Comparison of ENCODE assay signal across 5 cellular contexts in genomic region chr17:19860647-19861177, GRCh38. TPM values are rescaled to one million over a fixed set of nuclear protein-coding genes. Genes with fewer than 3 reads are reported as not detected.
A peak's percentile ranks its signal among the peaks of the same experiment; 100 is the strongest.
DNase-seq lines count a peak whose midpoint lies in the region; ATAC-seq, FAIRE-seq and TF ChIP-seq lines count a peak whose summit lies in the region.
"Not testable (repeated sequence)": the region's sequence is repeated elsewhere in the genome, so short reads cannot be mapped to it uniquely, and the experiment has no call there.

No MANE protein-coding gene starts in this region.

- H3K36me3 ChIP-seq in H1 (ENCODE audit: control insufficient read depth in 2 of 4, insufficient read depth in 4 of 4, low read length in 3 of 4), result not testable (repeated sequence)
- H3K36me3 ChIP-seq in upper lobe of right lung, result peaks cover 14% of the 10 kb centered on the region

- TF ChIP-seq POLR2A in H1 (IDR thresholded peaks at IDR 0.05; ENCODE audit: control extremely low read depth in 1 of 2, low read depth in 2 of 2, low read length in 2 of 2), result not testable (repeated sequence)

- ATAC-seq in WTC11, result peak; percentile 32
- ATAC-seq in upper lobe of right lung, result not testable (repeated sequence)

- not testable (repeated sequence) for H3K4ac ChIP-seq in H1 (replicated peaks; ENCODE audit: insufficient read length, low read depth, low read length)

- H4K8ac ChIP-seq in H1 (ENCODE audit: extremely low read depth, insufficient read depth, low read length), result not testable (repeated sequence)

- H2BK120ac ChIP-seq in H1 (replicated peaks; ENCODE audit: low read depth, low read length), result not testable (repeated sequence)

- H3K4me2 ChIP-seq in H1 (ENCODE audit: insufficient read depth in 1 of 2, low read depth in 2 of 2, low read length in 2 of 2), result not testable (repeated sequence)

- not testable (repeated sequence) for H4K20me1 ChIP-seq in H1 (replicated peaks in 1 of 2; ENCODE audit: control insufficient read depth in 1 of 2, insufficient read depth in 2 of 2, low read length in 2 of 2)

- intact Hi-C loops in upper lobe of right lung (cut with DNase I), result not testable (repeated sequence)

- POLR2A ChIA-PET in WTC11 (lab: Charles Lee); H1 (lab: Charles Lee; ENCODE audit: partially characterized antibody): not testable (repeated sequence)

- H3K23ac ChIP-seq in H1 (ENCODE audit: insufficient read length), result not testable (repeated sequence)

- H3K14ac ChIP-seq in H1 (ENCODE audit: insufficient read length), result not testable (repeated sequence)

- not testable (repeated sequence) for TF ChIP-seq EP300 in H1 (IDR thresholded peaks at IDR 0.05; ENCODE audit: borderline replicate concordance in 1 of 2, low read depth in 2 of 2, low read length in 2 of 2)

- H3K27me3 ChIP-seq in H1 (replicated peaks in 1 of 4; ENCODE audit: control insufficient read depth in 3 of 4, extremely low read depth in 1 of 4, insufficient read depth in 3 of 4, low read length in 3 of 4); upper lobe of right lung: not testable (repeated sequence)

- CTCF ChIA-PET in WTC11 (lab: Charles Lee) (interaction anchor here (0.6 kb wide), 1 partner anchor 287 kb away, joined by 3 read pairs; no protein-coding TSS in a partner anchor), H1 (lab: Charles Lee; ENCODE audit: partially characterized antibody) (interaction anchor here (0.6 to 0.7 kb wide), 2 partner anchors 18 to 83 kb away, joined by 3 to 4 read pairs; no protein-coding TSS in a partner anchor)

- TF ChIP-seq CTCF in WTC11 (IDR thresholded peaks at IDR 0.05); H1 (IDR thresholded peaks at IDR 0.05; ENCODE audit: control extremely low read depth in 1 of 3, insufficient read depth in 1 of 3, low read depth in 1 of 3, low read length in 3 of 3); osteocyte (IDR thresholded peaks at IDR 0.05); upper lobe of right lung (IDR thresholded peaks at IDR 0.05): not testable (repeated sequence)

- H3K4me1 ChIP-seq in H1 (replicated peaks in 1 of 4; ENCODE audit: control insufficient read depth in 3 of 4, insufficient read depth in 4 of 4, low read length in 3 of 4); upper lobe of right lung: not testable (repeated sequence)

- not testable (repeated sequence) for H2BK15ac ChIP-seq in H1 (ENCODE audit: low read length)

- H3K4me3 ChIP-seq in H1 (ENCODE audit: extremely low read depth in 1 of 4, insufficient read depth in 2 of 4, low read depth in 3 of 4, low read length in 4 of 4); upper lobe of right lung: not testable (repeated sequence)

- not testable (repeated sequence) for H2BK12ac ChIP-seq in H1 (ENCODE audit: low read depth, low read length)

- not testable (repeated sequence) for H3K9ac ChIP-seq in H1 (replicated peaks in 1 of 4; ENCODE audit: extremely low read depth in 1 of 4, low read depth in 3 of 4, low read length in 3 of 4)

- H3K23me2 ChIP-seq in H1 (ENCODE audit: low read depth, low read length), result not testable (repeated sequence)

- not testable (repeated sequence) for H3K27me3 Mint-ChIP-seq in WTC11 (ENCODE audit: low read depth); osteocyte (ENCODE audit: unreplicated experiment)

- not testable (repeated sequence) for H3K18ac ChIP-seq in H1 (ENCODE audit: extremely low read depth, low read length)

- not testable (repeated sequence) for FAIRE-seq in H1 (lab: Jason Lieb, UNC)

- not testable (repeated sequence) for H2AK5ac ChIP-seq in H1 (ENCODE audit: low read depth, low read length)

- not testable (repeated sequence) for H3K27ac Mint-ChIP-seq in WTC11; osteocyte (ENCODE audit: unreplicated experiment)

- H4K5ac ChIP-seq in H1 (ENCODE audit: insufficient read length, low read depth, low read length), result not testable (repeated sequence)

- H3K4me1 Mint-ChIP-seq in WTC11; osteocyte (ENCODE audit: unreplicated experiment): not testable (repeated sequence)

- H4K91ac ChIP-seq in H1 (replicated peaks; ENCODE audit: insufficient read length, low read length), result not testable (repeated sequence)

- H3K56ac ChIP-seq in H1 (replicated peaks; ENCODE audit: insufficient read length, low read depth, low read length), result not testable (repeated sequence)

- not testable (repeated sequence) for H2BK20ac ChIP-seq in H1 (ENCODE audit: low read length)

- H3K9me3 ChIP-seq in H1 (ENCODE audit: insufficient read depth in 2 of 2, low read depth in 1 of 2, low read length in 1 of 2); upper lobe of right lung: not testable (repeated sequence)

- H2BK5ac ChIP-seq in H1 (ENCODE audit: low read depth, low read length), result not testable (repeated sequence)

- not testable (repeated sequence) for H3K4me3 Mint-ChIP-seq in WTC11; osteocyte (ENCODE audit: unreplicated experiment)

- not testable (repeated sequence) for H3K9me3 Mint-ChIP-seq in WTC11; osteocyte (ENCODE audit: unreplicated experiment)

- DNase-seq in Daoy (ENCODE audit: low read depth) (peak; percentile 9), osteocyte (ENCODE audit: extremely low spot score, unreplicated experiment) (peak; percentile 25), upper lobe of right lung (peak; percentile 25)
- not testable (repeated sequence) for DNase-seq in WTC11 (ENCODE audit: low spot score); H1 (ENCODE audit: low read depth in 1 of 2, low spot score in 2 of 2)

- H3K36me3 Mint-ChIP-seq in WTC11, result not testable (repeated sequence)
- peaks cover 15% of the 10 kb centered on the region for H3K36me3 Mint-ChIP-seq in osteocyte (ENCODE audit: unreplicated experiment)

- not testable (repeated sequence) for TF ChIP-seq RAD21 in H1 (IDR thresholded peaks at IDR 0.05 in 1 of 2, conservative IDR thresholded peaks at IDR 0.05 in 1 of 2; ENCODE audit: low read depth in 2 of 2, low read length in 2 of 2)

- H3K27ac ChIP-seq in H1 (ENCODE audit: low read depth, low read length); upper lobe of right lung: not testable (repeated sequence)

- H2AFZ ChIP-seq in H1 (ENCODE audit: low read length), result not testable (repeated sequence)

- not testable (repeated sequence) for H3K79me1 ChIP-seq in H1 (ENCODE audit: low read depth, low read length)

- not testable (repeated sequence) for H3K79me2 ChIP-seq in H1 (ENCODE audit: control insufficient read depth in 1 of 2, insufficient read depth in 2 of 2, low read length in 2 of 2)

- WGBS in H1 (ENCODE audit: extremely low coverage in 1 of 2, insufficient coverage in 1 of 2, insufficient read length in 1 of 2, insufficient replicate concordance in 2 of 2, low coverage in 1 of 2, low lambda C conversion rate in 2 of 2, missing lambda C conversion rate in 1 of 2), 2 experiments, result 93% methylated on average over 9 of the region's 9 CpGs; no CpG with 5 or more reads in 1 of the 2 experiments

TF ChIP-seq in H1, 55 proteins besides CTCF, POLR2A, EP300 and RAD21:
- TF ChIP-seq TBP (IDR thresholded peaks at IDR 0.05; ENCODE audit: low read depth, low read length), result peak; percentile 81
TF ChIP-seq in H1: peak in this region for 1; not testable (repeated sequence) for 54.

RNA-seq across cellular contexts. Expression of gene ULK2, which starts 7.0 kb away (rescaled TPM):
- 6.9 and 7.2 TPM in 2 replicates for total RNA-seq in Daoy (2014; rRNA removed; shearing (Covaris generic))
- 5.1 to 7.8 TPM (median 7.8 TPM) in 3 replicates for total RNA-seq in WTC11 (2021)
- total RNA-seq in H1 (2021; fragmentation: NEBNext Ultra II Directional; extraction: Animal tissue kit (Norgen Biotek cat#: 25700)), result 5.3 and 5.4 TPM in 2 replicates
- polyA plus RNA-seq in H1 (2011; rRNA removed), result 9.8 and 10.4 TPM in 2 replicates
- 5.9 TPM for polyA plus RNA-seq in H1 (2011; cell fraction: cytosol; rRNA removed)
- 14.6 TPM for polyA plus RNA-seq in H1 (2011; cell fraction: nucleus; rRNA removed)
- polyA plus RNA-seq in H1 (2012, experiment 1 of 2), result 5.1 to 6.3 TPM (median 5.7 TPM) in 4 replicates
- 0.60 TPM for polyA plus RNA-seq in H1 (2012, experiment 2 of 2)
- 3.7 TPM for polyA plus RNA-seq in H1 (2013, experiment 1 of 2)
- polyA plus RNA-seq in H1 (2013, experiment 2 of 2), result 3.6 TPM
- 24.0 and 35.3 TPM in 2 replicates for polyA minus RNA-seq in H1 (2011; rRNA and poly(A)+ RNA removed)
- polyA minus RNA-seq in H1 (2011; cell fraction: cytosol; rRNA and poly(A)+ RNA removed), result 6.5 TPM
- 6.4 TPM for polyA minus RNA-seq in H1 (2011; cell fraction: nucleus; rRNA and poly(A)+ RNA removed)
- 32.6 and 33.3 TPM in 2 replicates for total RNA-seq in osteocyte
- 30.8 TPM for total RNA-seq in upper lobe of right lung
